1 cellular context compared by ENCODE assay signal in the genomic region with DNA sequence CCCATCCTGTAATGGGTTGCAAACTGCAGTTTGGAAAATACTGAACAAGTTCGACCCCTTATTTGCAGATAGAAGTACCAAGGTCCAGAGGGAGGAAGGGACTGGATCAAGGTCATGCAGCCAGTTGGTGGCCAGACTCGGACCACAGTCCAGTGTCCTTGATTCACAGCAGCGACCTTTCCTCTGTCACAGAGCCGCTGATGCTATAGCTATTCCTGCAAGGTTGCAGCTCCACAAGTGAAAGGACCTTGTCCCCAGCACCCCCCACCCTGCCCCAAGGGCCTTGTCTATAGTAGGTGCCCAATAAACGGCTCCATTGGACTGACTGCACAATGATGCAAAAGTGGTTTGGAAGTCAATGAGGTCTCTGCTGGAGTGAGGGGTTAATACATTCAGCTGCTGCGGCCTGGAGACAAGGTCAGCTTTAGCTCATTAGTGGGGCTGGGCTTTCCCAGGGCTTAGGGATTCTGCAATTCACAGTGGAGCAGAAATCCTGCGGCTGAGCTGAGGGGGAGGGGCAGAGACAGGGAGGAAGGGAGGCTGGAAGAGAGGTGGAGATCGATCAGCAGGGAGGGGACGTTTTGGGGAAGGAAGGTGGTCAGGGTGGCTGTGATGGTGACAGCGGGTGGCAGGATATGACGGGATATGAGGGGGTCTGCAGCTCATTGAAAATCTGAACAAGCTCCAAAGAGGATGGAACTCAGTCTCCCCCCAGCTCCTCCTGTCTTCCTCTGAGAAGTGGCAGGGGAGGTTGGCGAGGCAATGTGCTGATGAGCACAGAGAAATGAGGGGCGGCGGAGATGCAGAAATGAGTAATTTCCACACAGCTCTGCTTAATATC.
TF ChIP-seq lines count a peak whose summit lies in the region.

No MANE protein-coding gene starts in this region.

TF ChIP-seq in HEK293, 187 proteins besides CTCF, POLR2A, EP300 and RAD21 (continued from another document):
- TF ChIP-seq, protein P1, sequence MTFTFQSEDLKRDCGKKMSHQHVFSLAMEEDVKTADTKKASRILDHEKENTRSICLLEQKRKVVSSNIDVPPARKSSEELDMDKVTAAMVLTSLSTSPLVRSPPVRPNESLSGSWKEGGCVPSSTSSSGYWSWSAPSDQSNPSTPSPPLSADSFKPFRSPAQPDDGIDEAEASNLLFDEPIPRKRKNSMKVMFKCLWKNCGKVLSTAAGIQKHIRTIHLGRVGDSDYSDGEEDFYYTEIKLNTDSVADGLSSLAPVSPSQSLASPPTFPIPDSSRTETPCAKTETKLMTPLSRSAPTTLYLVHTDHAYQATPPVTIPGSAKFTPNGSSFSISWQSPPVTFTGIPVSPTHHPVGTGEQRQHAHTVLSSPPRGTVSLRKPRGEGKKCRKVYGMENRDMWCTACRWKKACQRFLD (tag by site-specific recombination; IDR thresholded peaks at IDR 0.05): no peak
- TF ChIP-seq, protein P2, sequence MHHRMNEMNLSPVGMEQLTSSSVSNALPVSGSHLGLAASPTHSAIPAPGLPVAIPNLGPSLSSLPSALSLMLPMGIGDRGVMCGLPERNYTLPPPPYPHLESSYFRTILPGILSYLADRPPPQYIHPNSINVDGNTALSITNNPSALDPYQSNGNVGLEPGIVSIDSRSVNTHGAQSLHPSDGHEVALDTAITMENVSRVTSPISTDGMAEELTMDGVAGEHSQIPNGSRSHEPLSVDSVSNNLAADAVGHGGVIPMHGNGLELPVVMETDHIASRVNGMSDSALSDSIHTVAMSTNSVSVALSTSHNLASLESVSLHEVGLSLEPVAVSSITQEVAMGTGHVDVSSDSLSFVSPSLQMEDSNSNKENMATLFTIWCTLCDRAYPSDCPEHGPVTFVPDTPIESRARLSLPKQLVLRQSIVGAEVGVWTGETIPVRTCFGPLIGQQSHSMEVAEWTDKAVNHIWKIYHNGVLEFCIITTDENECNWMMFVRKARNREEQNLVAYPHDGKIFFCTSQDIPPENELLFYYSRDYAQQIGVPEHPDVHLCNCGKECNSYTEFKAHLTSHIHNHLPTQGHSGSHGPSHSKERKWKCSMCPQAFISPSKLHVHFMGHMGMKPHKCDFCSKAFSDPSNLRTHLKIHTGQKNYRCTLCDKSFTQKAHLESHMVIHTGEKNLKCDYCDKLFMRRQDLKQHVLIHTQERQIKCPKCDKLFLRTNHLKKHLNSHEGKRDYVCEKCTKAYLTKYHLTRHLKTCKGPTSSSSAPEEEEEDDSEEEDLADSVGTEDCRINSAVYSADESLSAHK (tag by site-specific recombination; IDR thresholded peaks at IDR 0.05): no peak
- TF ChIP-seq, protein P3, sequence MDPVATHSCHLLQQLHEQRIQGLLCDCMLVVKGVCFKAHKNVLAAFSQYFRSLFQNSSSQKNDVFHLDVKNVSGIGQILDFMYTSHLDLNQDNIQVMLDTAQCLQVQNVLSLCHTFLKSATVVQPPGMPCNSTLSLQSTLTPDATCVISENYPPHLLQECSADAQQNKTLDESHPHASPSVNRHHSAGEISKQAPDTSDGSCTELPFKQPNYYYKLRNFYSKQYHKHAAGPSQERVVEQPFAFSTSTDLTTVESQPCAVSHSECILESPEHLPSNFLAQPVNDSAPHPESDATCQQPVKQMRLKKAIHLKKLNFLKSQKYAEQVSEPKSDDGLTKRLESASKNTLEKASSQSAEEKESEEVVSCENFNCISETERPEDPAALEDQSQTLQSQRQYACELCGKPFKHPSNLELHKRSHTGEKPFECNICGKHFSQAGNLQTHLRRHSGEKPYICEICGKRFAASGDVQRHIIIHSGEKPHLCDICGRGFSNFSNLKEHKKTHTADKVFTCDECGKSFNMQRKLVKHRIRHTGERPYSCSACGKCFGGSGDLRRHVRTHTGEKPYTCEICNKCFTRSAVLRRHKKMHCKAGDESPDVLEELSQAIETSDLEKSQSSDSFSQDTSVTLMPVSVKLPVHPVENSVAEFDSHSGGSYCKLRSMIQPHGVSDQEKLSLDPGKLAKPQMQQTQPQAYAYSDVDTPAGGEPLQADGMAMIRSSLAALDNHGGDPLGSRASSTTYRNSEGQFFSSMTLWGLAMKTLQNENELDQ (tag by site-specific recombination; IDR thresholded peaks at IDR 0.05; ENCODE audit: low read depth): no peak
TF ChIP-seq in HEK293: peak in this region for 1.
